21 cellular contexts compared by ENCODE assay signal in the genomic region with DNA sequence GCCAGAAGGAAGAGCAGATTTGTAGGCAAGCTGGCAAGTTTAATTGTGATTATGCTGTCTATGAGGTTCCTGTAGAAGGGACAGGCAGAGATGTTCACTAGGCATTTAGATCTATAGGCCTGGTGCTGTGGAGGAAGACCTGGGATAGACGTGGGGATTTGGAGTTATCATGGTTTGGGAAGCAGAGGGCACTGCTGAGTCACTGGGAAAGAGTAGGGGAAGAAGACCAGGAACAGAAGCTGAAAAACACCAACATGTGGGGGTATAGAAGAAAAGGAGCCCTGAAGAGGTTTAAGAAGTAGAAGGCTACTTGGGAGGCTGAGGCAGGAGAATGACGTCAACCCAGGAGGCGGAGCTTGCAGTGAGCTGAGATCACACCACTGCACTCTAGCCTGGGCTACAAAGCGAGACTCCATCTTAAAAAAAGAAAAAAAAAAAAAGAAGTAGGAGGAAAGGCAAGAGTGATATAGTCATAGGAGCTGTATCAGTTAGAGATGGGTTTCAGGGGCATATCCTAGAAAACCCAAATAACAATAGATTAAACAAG. TPM values are rescaled to one million over a fixed set of nuclear protein-coding genes. Genes with fewer than 3 reads are reported as not detected.
DNase-seq lines count a peak whose midpoint lies in the region; ATAC-seq, FAIRE-seq and TF ChIP-seq lines count a peak whose summit lies in the region.
"Had no signal": no experiment of that assay in that cellular context is flagged by ENCODE, and none has a peak within 500 bp of the region (broad histone marks: within the 10 kb centered on the region; RNA-seq: fewer than 3 reads in every experiment).

No MANE protein-coding gene starts in this region.

- FAIRE-seq in endothelial cell of umbilical vein (lab: Jason Lieb, UNC): peak; percentile 63
- FAIRE-seq: GM12891 had no signal

- H3K9me1 ChIP-seq in endothelial cell of umbilical vein (replicated peaks; ENCODE audit: control insufficient read depth, extremely low read depth, insufficient read depth, low read length): no peaks in the 10 kb centered on the region

- H3K9me3 ChIP-seq in PC-9 (ENCODE audit: insufficient read depth, low read depth): no peaks in the 10 kb centered on the region
- no peaks in the 10 kb centered on the region for H3K9me3 ChIP-seq in endothelial cell of umbilical vein (replicated peaks; ENCODE audit: control insufficient read depth, insufficient read depth, low read length)
- no peaks in the 10 kb centered on the region for H3K9me3 ChIP-seq in CD4-positive, alpha-beta T cell (ENCODE audit: control insufficient read depth, low read length)
- H3K9me3 ChIP-seq in smooth muscle cell (replicated peaks; ENCODE audit: low read depth): no peaks in the 10 kb centered on the region
- H3K9me3 ChIP-seq: upper lobe of left lung had no signal

- no peaks in the 10 kb centered on the region for H3K36me3 ChIP-seq in PC-9 (ENCODE audit: low read depth)
- no peaks in the 10 kb centered on the region for H3K36me3 ChIP-seq in endothelial cell of umbilical vein (ENCODE audit: control insufficient read depth in 2 of 2, extremely low read depth in 1 of 2, insufficient read depth in 2 of 2, low read length in 2 of 2)
- H3K36me3 ChIP-seq in smooth muscle cell (ENCODE audit: low read depth): no peaks in the 10 kb centered on the region
- H3K36me3 ChIP-seq: upper lobe of left lung had no signal

- H3K27ac Mint-ChIP-seq in activated naive CD8-positive, alpha-beta T cell: peak overlapping the region; percentile 5
- H3K27ac Mint-ChIP-seq in activated naive CD8-positive, alpha-beta T cell treated with anti-CD3 and anti-CD28 coated beads for 36 hours: no peak overlapping the region
- peak overlapping the region; percentile 18 for H3K27ac Mint-ChIP-seq in progenitor cell of endocrine pancreas
- H3K27ac Mint-ChIP-seq in CD4-positive, alpha-beta T cell: no peak overlapping the region
- H3K27ac Mint-ChIP-seq: activated T-helper 1 cell treated with anti-CD3 and anti-CD28 coated beads, Interleukin-12 subunit alpha, Interleukin-12 subunit beta, Interleukin-2, Interleukin-4 antibody, amounts not matched to agents 30 ng/mL and 10 ng/mL and 1 ng/mL, durations not matched to agents 14 hours and 24 hours and 36 hours; immature natural killer cell; natural killer cell had no signal

- TF ChIP-seq CTCF in PC-9 (conservative IDR thresholded peaks at IDR 0.05) (peak; percentile 29; the same call in 1 of the 2 replicates), endothelial cell of umbilical vein (IDR thresholded peaks at IDR 0.05; ENCODE audit: extremely low read depth in 1 of 2, insufficient read depth in 1 of 2, low read depth in 1 of 2, low read length in 2 of 2) (peak in 1 of 2 donors; percentile 40), progenitor cell of endocrine pancreas (IDR thresholded peaks at IDR 0.05; ENCODE audit: unreplicated experiment) (no peak), smooth muscle cell (IDR thresholded peaks at IDR 0.05; ENCODE audit: borderline replicate concordance, insufficient read depth, poor library complexity, severe bottlenecking) (no peak)
- no peak for TF ChIP-seq CTCF in CD4-positive, alpha-beta T cell (IDR thresholded peaks at IDR 0.05)

- H3K27me3 ChIP-seq in PC-9 (ENCODE audit: insufficient read depth, low read depth) (no peaks in the 10 kb centered on the region), endothelial cell of umbilical vein (ENCODE audit: control insufficient read depth in 2 of 2, insufficient read depth in 2 of 2, low read length in 2 of 2) (peaks cover 0 to 3% of the 10 kb centered on the region in 2 experiments), smooth muscle cell (ENCODE audit: low read depth) (no peaks in the 10 kb centered on the region)
- H3K27me3 ChIP-seq in CD4-positive, alpha-beta T cell (ENCODE audit: control insufficient read depth, insufficient read depth, low read length): no peaks in the 10 kb centered on the region
- H3K27me3 ChIP-seq: upper lobe of left lung had no signal

- H2AFZ ChIP-seq in PC-9: no peak overlapping the region
- no peak overlapping the region for H2AFZ ChIP-seq in endothelial cell of umbilical vein (ENCODE audit: low read depth, low read length)
- no peak overlapping the region for H2AFZ ChIP-seq in smooth muscle cell (ENCODE audit: low read depth)

- no peak for DNase-seq in activated naive CD8-positive, alpha-beta T cell treated with anti-CD3 and anti-CD28 coated beads for 36 hours
- DNase-seq in PC-9 (peak in 1 of 2 experiments; percentile 15), endothelial cell of umbilical vein (ENCODE audit: low read depth, low spot score) (peak; percentile 50), progenitor cell of endocrine pancreas (ENCODE audit: low spot score, unreplicated experiment) (no peak), head of caudate nucleus (no peak), smooth muscle cell (lab: John Stamatoyannopoulos, UW; ENCODE audit: unreplicated experiment) (no peak)
- DNase-seq in CD4-positive, alpha-beta T cell: no peak
- DNase-seq: caudate nucleus, DMS153, immature natural killer cell, natural killer cell, NCI-H1417 treated with DMSO at 0.1 percent for 48 hours, NCI-H748 treated with DMSO at 0.1 percent for 48 hours, upper lobe of left lung had no signal

- H3K4me3 Mint-ChIP-seq in activated naive CD8-positive, alpha-beta T cell: no peak overlapping the region
- no peak overlapping the region for H3K4me3 Mint-ChIP-seq in activated naive CD8-positive, alpha-beta T cell treated with anti-CD3 and anti-CD28 coated beads for 36 hours
- no peak overlapping the region for H3K4me3 Mint-ChIP-seq in progenitor cell of endocrine pancreas (ENCODE audit: low read depth)
- no peak overlapping the region for H3K4me3 Mint-ChIP-seq in CD4-positive, alpha-beta T cell
- H3K4me3 Mint-ChIP-seq: activated T-helper 1 cell treated with anti-CD3 and anti-CD28 coated beads, Interleukin-12 subunit alpha, Interleukin-12 subunit beta, Interleukin-2, Interleukin-4 antibody, amounts not matched to agents 30 ng/mL and 10 ng/mL and 1 ng/mL, durations not matched to agents 14 hours and 24 hours and 36 hours; immature natural killer cell; natural killer cell had no signal

- ATAC-seq in CD4-positive, alpha-beta T cell (ENCODE audit: poor library complexity): no peak
- ATAC-seq: activated CD4-positive, CD25-positive, alpha-beta regulatory T cell treated with anti-CD3 and anti-CD28 coated beads, Interleukin-2, amount 50 U/mL, for 24 hours; natural killer cell had no signal

- intact Hi-C loops in PC-9 (cut with micrococcal nuclease; ENCODE audit: unreplicated experiment): no loop called here
- intact Hi-C loops in endothelial cell of umbilical vein (cut with micrococcal nuclease): loop anchor here (1.0 kb wide), 2 partner anchors 94 to 131 kb away; partner anchors contain the start of gene ATP1B3
- intact Hi-C loops in CD4-positive, alpha-beta T cell (cut with DNase I, micrococcal nuclease): no loop called here
- intact Hi-C loops in head of caudate nucleus (cut with DNase I): no loop called here

- no peaks in the 10 kb centered on the region for H3K4me1 Mint-ChIP-seq in activated naive CD8-positive, alpha-beta T cell (ENCODE audit: low read depth)
- H3K4me1 Mint-ChIP-seq in activated naive CD8-positive, alpha-beta T cell treated with anti-CD3 and anti-CD28 coated beads for 36 hours: no peaks in the 10 kb centered on the region
- no peaks in the 10 kb centered on the region for H3K4me1 Mint-ChIP-seq in progenitor cell of endocrine pancreas (ENCODE audit: low read depth)
- H3K4me1 Mint-ChIP-seq in CD4-positive, alpha-beta T cell (ENCODE audit: low read depth): no peaks in the 10 kb centered on the region
- H3K4me1 Mint-ChIP-seq: immature natural killer cell had no signal

- CTCF ChIA-PET in PC-9 (lab: Charles Lee) (interaction anchor here (0.5 to 1.1 kb wide), 3 partner anchors 27 to 498 kb away, joined by 3 to 5 read pairs (median 3); no protein-coding TSS in a partner anchor), endothelial cell of umbilical vein (lab: Charles Lee) (interaction anchor here (0.6 to 2.4 kb wide), 18 partner anchors 9 to 147 kb away, joined by 3 to 28 read pairs (median 4); partner anchors contain the start of gene ATP1B3)
- CTCF ChIA-PET in CD4-positive, alpha-beta T cell (lab: Charles Lee): no interaction called here

- H3F3A ChIP-seq in PC-9 (ENCODE audit: insufficient read depth, low read depth) (no peaks in the 10 kb centered on the region), smooth muscle cell (ENCODE audit: low read depth) (no peaks in the 10 kb centered on the region)

- no peaks in the 10 kb centered on the region for H3K27me3 Mint-ChIP-seq in activated naive CD8-positive, alpha-beta T cell
- H3K27me3 Mint-ChIP-seq in activated naive CD8-positive, alpha-beta T cell treated with anti-CD3 and anti-CD28 coated beads for 36 hours: no peaks in the 10 kb centered on the region
- no peaks in the 10 kb centered on the region for H3K27me3 Mint-ChIP-seq in progenitor cell of endocrine pancreas
- H3K27me3 Mint-ChIP-seq in CD4-positive, alpha-beta T cell: no peaks in the 10 kb centered on the region

- H3K4me2 ChIP-seq in PC-9 (no peak overlapping the region), endothelial cell of umbilical vein (ENCODE audit: insufficient read depth, low read length) (no peak overlapping the region), smooth muscle cell (no peak overlapping the region)

- H3K9me2 ChIP-seq in PC-9 (ENCODE audit: insufficient read depth): no peaks in the 10 kb centered on the region

- H3K27ac ChIP-seq in PC-9 (no peak overlapping the region), endothelial cell of umbilical vein (ENCODE audit: insufficient read depth, low read depth, low read length) (no peak overlapping the region), smooth muscle cell (ENCODE audit: low read depth) (no peak overlapping the region)
- no peak overlapping the region for H3K27ac ChIP-seq in CD4-positive, alpha-beta T cell (ENCODE audit: low read depth, low read length)
- H3K27ac ChIP-seq: SK-N-MC, upper lobe of left lung had no signal

- no peaks in the 10 kb centered on the region for H3K79me2 ChIP-seq in PC-9 (ENCODE audit: low read depth)
- H3K79me2 ChIP-seq in endothelial cell of umbilical vein (ENCODE audit: control insufficient read depth, insufficient read depth, low read length): no peaks in the 10 kb centered on the region
- no peaks in the 10 kb centered on the region for H3K79me2 ChIP-seq in smooth muscle cell (ENCODE audit: low read depth)

- peaks cover 3% of the 10 kb centered on the region for H3K36me3 Mint-ChIP-seq in activated naive CD8-positive, alpha-beta T cell
- H3K36me3 Mint-ChIP-seq in activated naive CD8-positive, alpha-beta T cell treated with anti-CD3 and anti-CD28 coated beads for 36 hours: peaks cover 2% of the 10 kb centered on the region
- no peaks in the 10 kb centered on the region for H3K36me3 Mint-ChIP-seq in progenitor cell of endocrine pancreas (ENCODE audit: insufficient read depth)
- H3K36me3 Mint-ChIP-seq in CD4-positive, alpha-beta T cell (ENCODE audit: low read depth): no peaks in the 10 kb centered on the region
- H3K36me3 Mint-ChIP-seq: natural killer cell had no signal

- 49% methylated on average over 4 of the region's 4 CpGs for WGBS in smooth muscle cell (ENCODE audit: low lambda C conversion rate)

- BruUV-seq in PC-9 (replicated peaks; lab: Mats Ljungman, UMichigan): no TSS peak
- no TSS peak for BruUV-seq in endothelial cell of umbilical vein (replicated peaks; lab: Mats Ljungman, UMichigan)

- H3K4me3 ChIP-seq in PC-9 (no peak overlapping the region), endothelial cell of umbilical vein (replicated peaks in 1 of 3; ENCODE audit: insufficient read depth in 1 of 3, low read depth in 1 of 3, low read length in 3 of 3) (no peak overlapping the region), smooth muscle cell (no peak overlapping the region)
- H3K4me3 ChIP-seq: SK-N-MC, upper lobe of left lung had no signal

- TF ChIP-seq POLR2A in endothelial cell of umbilical vein (IDR thresholded peaks at IDR 0.05; ENCODE audit: low read depth, low read length): no peak

- POLR2A ChIA-PET in PC-9 (lab: Charles Lee; ENCODE audit: unreplicated experiment) (no interaction called here), endothelial cell of umbilical vein (lab: Charles Lee) (interaction anchor here (0.5 kb wide), 1 partner anchor 228 kb away, joined by 5 read pairs; no protein-coding TSS in a partner anchor)
- POLR2A ChIA-PET in CD4-positive, alpha-beta T cell (lab: Charles Lee): interaction anchor here (2.3 kb wide), 1 partner anchor 14 kb away, joined by 9 read pairs; no protein-coding TSS in a partner anchor

- H4K20me1 ChIP-seq in PC-9 (ENCODE audit: insufficient read depth): no peaks in the 10 kb centered on the region
- H4K20me1 ChIP-seq in endothelial cell of umbilical vein (replicated peaks; ENCODE audit: control insufficient read depth, extremely low read depth, insufficient read depth, low read length): no peaks in the 10 kb centered on the region
- no peaks in the 10 kb centered on the region for H4K20me1 ChIP-seq in smooth muscle cell (ENCODE audit: low read depth)

- H3K9ac ChIP-seq in endothelial cell of umbilical vein (replicated peaks; ENCODE audit: extremely low read depth, insufficient read depth, low read length): no peak overlapping the region
- no peak overlapping the region for H3K9ac ChIP-seq in smooth muscle cell (ENCODE audit: low read depth)

- dilution Hi-C loops in endothelial cell of umbilical vein (cut with MboI; ENCODE audit: extremely low pct_ligation_motif_present, low sequenced_read_pairs): no loop called here

- H3K4me1 ChIP-seq in PC-9 (replicated peaks; ENCODE audit: insufficient read depth) (no peaks in the 10 kb centered on the region), endothelial cell of umbilical vein (ENCODE audit: control insufficient read depth, extremely low read depth, insufficient read depth, low read length) (no peaks in the 10 kb centered on the region), smooth muscle cell (ENCODE audit: low read depth) (no peaks in the 10 kb centered on the region)
- H3K4me1 ChIP-seq: upper lobe of left lung had no signal

- no peaks in the 10 kb centered on the region for H3K9me3 Mint-ChIP-seq in activated naive CD8-positive, alpha-beta T cell (ENCODE audit: low read depth)
- no peaks in the 10 kb centered on the region for H3K9me3 Mint-ChIP-seq in activated naive CD8-positive, alpha-beta T cell treated with anti-CD3 and anti-CD28 coated beads for 36 hours
- no peaks in the 10 kb centered on the region for H3K9me3 Mint-ChIP-seq in progenitor cell of endocrine pancreas (ENCODE audit: low read depth)
- no peaks in the 10 kb centered on the region for H3K9me3 Mint-ChIP-seq in CD4-positive, alpha-beta T cell
- H3K9me3 Mint-ChIP-seq: activated T-helper 1 cell treated with anti-CD3 and anti-CD28 coated beads, Interleukin-12 subunit alpha, Interleukin-12 subunit beta, Interleukin-2, Interleukin-4 antibody, amounts not matched to agents 30 ng/mL and 10 ng/mL and 1 ng/mL, durations not matched to agents 14 hours and 24 hours and 36 hours; immature natural killer cell; natural killer cell had no signal

RNA-seq across cellular contexts. Expression of gene GRK7, which starts 19.3 kb away (rescaled TPM):
- total RNA-seq in activated naive CD8-positive, alpha-beta T cell treated with anti-CD3 and anti-CD28 coated beads for 36 hours: not detected
- total RNA-seq in PC-9 (2021) (not detected in 2 replicates), endothelial cell of umbilical vein (not detected in 2 replicates), progenitor cell of endocrine pancreas (0.14 TPM in 1 of 2 replicates, not detected in the other), smooth muscle cell (not detected in 2 replicates)
- polyA plus RNA-seq in endothelial cell of umbilical vein (not detected in 2 replicates), smooth muscle cell (not detected in 2 replicates)
- not detected in 2 replicates for polyA plus RNA-seq in endothelial cell of umbilical vein (2011; cell fraction: cytosol; rRNA removed)
- polyA plus RNA-seq in endothelial cell of umbilical vein (2011; cell fraction: nucleus; rRNA removed): not detected in 2 replicates
- not detected in 2 replicates for polyA plus RNA-seq in endothelial cell of umbilical vein (2012)
- polyA minus RNA-seq in endothelial cell of umbilical vein: not detected in 2 replicates
- not detected for polyA minus RNA-seq in endothelial cell of umbilical vein (2011; cell fraction: cytosol; rRNA and poly(A)+ RNA removed)
- not detected in 2 replicates for polyA minus RNA-seq in endothelial cell of umbilical vein (2011; cell fraction: nucleus; rRNA and poly(A)+ RNA removed)
- under 1 TPM; 0.19 to 0.22 TPM for total RNA-seq in CD4-positive, alpha-beta T cell
- total RNA-seq: activated T-helper 1 cell treated with anti-CD3 and anti-CD28 coated beads, Interleukin-12 subunit alpha, Interleukin-12 subunit beta, Interleukin-2, Interleukin-4 antibody, amounts not matched to agents 30 ng/mL and 10 ng/mL and 1 ng/mL, durations not matched to agents 14 hours and 24 hours and 36 hours; H4; skeletal muscle tissue had no signal

RNA-seq across cellular contexts. Expression of gene RNF7, which starts 44.4 kb away (rescaled TPM):
- total RNA-seq in activated naive CD8-positive, alpha-beta T cell treated with anti-CD3 and anti-CD28 coated beads for 36 hours: 10 to 100 TPM; 67.1 to 69.1 TPM
- total RNA-seq in PC-9 (2021): 82.2 and 89.1 TPM in 2 replicates
- 121 and 136 TPM in 2 replicates for total RNA-seq in endothelial cell of umbilical vein
- 89.5 and 120 TPM in 2 replicates for polyA plus RNA-seq in endothelial cell of umbilical vein
- 143 and 148 TPM in 2 replicates for polyA plus RNA-seq in endothelial cell of umbilical vein (2011; cell fraction: cytosol; rRNA removed)
- polyA plus RNA-seq in endothelial cell of umbilical vein (2011; cell fraction: nucleus; rRNA removed): 34.5 and 41.4 TPM in 2 replicates
- polyA plus RNA-seq in endothelial cell of umbilical vein (2012): 90.3 and 101 TPM in 2 replicates
- polyA minus RNA-seq in endothelial cell of umbilical vein: 23.6 and 29.2 TPM in 2 replicates
- polyA minus RNA-seq in endothelial cell of umbilical vein (2011; cell fraction: cytosol; rRNA and poly(A)+ RNA removed): 18.6 TPM
- 13.6 and 13.8 TPM in 2 replicates for polyA minus RNA-seq in endothelial cell of umbilical vein (2011; cell fraction: nucleus; rRNA and poly(A)+ RNA removed)
- total RNA-seq in progenitor cell of endocrine pancreas: 109 and 110 TPM in 2 replicates
- 10 to 100 TPM; 60.7 to 65.7 TPM for total RNA-seq in CD4-positive, alpha-beta T cell
- total RNA-seq in smooth muscle cell: 127 and 130 TPM in 2 replicates
- polyA plus RNA-seq in smooth muscle cell: 229 and 233 TPM in 2 replicates

Comparison
In these comparisons a context has a peak if more than half of its experiments do, and no peak if none do; other contexts are left out.
1. H3K27ac Mint-ChIP-seq: peak in activated naive CD8-positive, alpha-beta T cell (single experiment) and progenitor cell of endocrine pancreas (single experiment); none in activated naive CD8-positive, alpha-beta T cell treated with anti-CD3 and anti-CD28 coated beads for 36 hours (single experiment) and CD4-positive, alpha-beta T cell (single experiment).